16 cellular contexts compared by ENCODE assay signal in genomic region chr7:105647591-105647990, GRCh38.
DNase-seq lines count a peak whose midpoint lies in the region; TF ChIP-seq lines count a peak whose summit lies in the region.
"Had no signal": no experiment of that assay in that cellular context is flagged by ENCODE, and none has a peak within 500 bp of the region (broad histone marks: within the 10 kb centered on the region; RNA-seq: fewer than 3 reads in every experiment).

No MANE protein-coding gene starts in this region.

- no peak overlapping the region for H3K9ac ChIP-seq in mammary epithelial cell (ENCODE audit: insufficient read depth, low read length)

- peak overlapping the region; percentile 68 for H3K27ac ChIP-seq in 22Rv1
- no peak overlapping the region for H3K27ac ChIP-seq in mammary epithelial cell (ENCODE audit: insufficient read depth, low read depth, low read length)
- H3K27ac ChIP-seq: esophagus squamous epithelium, ovary had no signal

- H3K4me1 Mint-ChIP-seq in Calu3 (ENCODE audit: low read depth, unreplicated experiment), result peaks cover 31% of the 10 kb centered on the region

- in situ Hi-C loops in mammary epithelial cell (cut with MboI; ENCODE audit: low sequenced_read_pairs in 2 of 2), result no loop called here

- peaks cover 7% of the 10 kb centered on the region for H3K4me1 ChIP-seq in mammary epithelial cell (ENCODE audit: insufficient read depth, low read length)

- H3K27me3 Mint-ChIP-seq in Calu3 (ENCODE audit: unreplicated experiment), result no peaks in the 10 kb centered on the region
- H3K27me3 Mint-ChIP-seq: stimulated activated naive CD8-positive, alpha-beta T cell treated with anti-CD3 and anti-CD28 coated beads, Interleukin-15, Interleukin-2, amounts not matched to agents 100 ng/mL and 50 ng/mL, for 24 hours had no signal

- intact Hi-C loops in Calu3 (cut with micrococcal nuclease; ENCODE audit: unreplicated experiment), result no loop called here
- intact Hi-C loops in mammary epithelial cell (cut with micrococcal nuclease), result no loop called here

- no peak overlapping the region for H3K4me3 Mint-ChIP-seq in Calu3 (ENCODE audit: low read depth, unreplicated experiment)
- H3K4me3 Mint-ChIP-seq: H9; stimulated activated naive CD8-positive, alpha-beta T cell treated with anti-CD3 and anti-CD28 coated beads, Interleukin-15, Interleukin-2, amounts not matched to agents 100 ng/mL and 50 ng/mL, for 24 hours had no signal

- H3K36me3 Mint-ChIP-seq in Calu3 (ENCODE audit: insufficient read depth, unreplicated experiment), result peaks cover 5% of the 10 kb centered on the region

- CTCF ChIA-PET in Calu3 (lab: Charles Lee) (interaction anchor here (0.6 kb wide), 1 partner anchor 741 kb away, joined by 4 read pairs; no protein-coding TSS in a partner anchor), mammary epithelial cell (lab: Charles Lee; ENCODE audit: low non-redundant PET) (no interaction called here)

- no peak overlapping the region for H2AFZ ChIP-seq in mammary epithelial cell (ENCODE audit: low read depth, low read length)

- TF ChIP-seq CTCF in 22Rv1 (IDR thresholded peaks at IDR 0.05) (no peak), Calu3 (IDR thresholded peaks at IDR 0.05; ENCODE audit: unreplicated experiment) (no peak), mammary epithelial cell (conservative IDR thresholded peaks at IDR 0.05 in 1 of 2, IDR thresholded peaks at IDR 0.05 in 1 of 2; ENCODE audit: extremely low read depth in 1 of 2, insufficient read depth in 1 of 2, low read depth in 1 of 2, low read length in 2 of 2) (no peak)

- dilution Hi-C loops in mammary epithelial cell (cut with HindIII; ENCODE audit: low sequenced_read_pairs), result no loop called here

- BruUV-seq in Calu3 (replicated peaks; lab: Mats Ljungman, UMichigan), result no TSS peak
- BruUV-seq in mammary epithelial cell (replicated peaks; lab: Mats Ljungman, UMichigan), result no TSS peak

- no peaks in the 10 kb centered on the region for H3K27me3 ChIP-seq in mammary epithelial cell (ENCODE audit: insufficient read depth, low read length)
- H3K27me3 ChIP-seq: esophagus squamous epithelium, ovary had no signal

- peak; percentile 12 for DNase-seq in Calu3
- DNase-seq in NCI-H2029 (lab: John Stamatoyannopoulos, UW), result peak; percentile 71
- peak; percentile 46 for DNase-seq in SW480 (ENCODE audit: low spot score)
- no peak for DNase-seq in AML-193 (lab: John Stamatoyannopoulos, UW)
- no peak for DNase-seq in T-helper 2 cell
- no peak for DNase-seq in inferior parietal cortex (ENCODE audit: extremely low spot score)
- DNase-seq in mammary epithelial cell, result no peak
- DNase-seq: activated gamma-delta T cell treated with Interleukin-2 at 50 U/mL for 16 hours, esophagus squamous epithelium, H9, IMR-90, NCI-H1694, ovary, small intestine had no signal

- WGBS in mammary epithelial cell (ENCODE audit: low coverage, missing lambda C conversion rate), result 99% methylated on average over 7 of the region's 7 CpGs

- H3K36me3 ChIP-seq in mammary epithelial cell (ENCODE audit: insufficient read depth, low read length), result no peaks in the 10 kb centered on the region
- H3K36me3 ChIP-seq: ovary had no signal

- no peaks in the 10 kb centered on the region for H3K79me2 ChIP-seq in mammary epithelial cell (ENCODE audit: insufficient read depth, low read length)

- H3K27ac Mint-ChIP-seq in Calu3 (ENCODE audit: unreplicated experiment), result no peak overlapping the region
- H3K27ac Mint-ChIP-seq: stimulated activated naive CD8-positive, alpha-beta T cell treated with anti-CD3 and anti-CD28 coated beads, Interleukin-15, Interleukin-2, amounts not matched to agents 100 ng/mL and 50 ng/mL, for 24 hours had no signal

- H3K4me2 ChIP-seq in mammary epithelial cell (ENCODE audit: insufficient read depth, low read depth, low read length), result no peak overlapping the region

- no peak overlapping the region for H3K4me3 ChIP-seq in mammary epithelial cell (replicated peaks in 1 of 3; ENCODE audit: insufficient read depth in 1 of 3, low read depth in 2 of 3, low read length in 3 of 3)
- H3K4me3 ChIP-seq: esophagus squamous epithelium, ovary had no signal

- H3K9me3 ChIP-seq in mammary epithelial cell (replicated peaks; ENCODE audit: insufficient read depth, low read length), result no peaks in the 10 kb centered on the region
- H3K9me3 ChIP-seq: esophagus squamous epithelium, ovary had no signal

- no peaks in the 10 kb centered on the region for H3K9me3 Mint-ChIP-seq in Calu3 (ENCODE audit: low read depth, unreplicated experiment)
- H3K9me3 Mint-ChIP-seq: H9; stimulated activated naive CD8-positive, alpha-beta T cell treated with anti-CD3 and anti-CD28 coated beads, Interleukin-15, Interleukin-2, amounts not matched to agents 100 ng/mL and 50 ng/mL, for 24 hours had no signal

- H4K20me1 ChIP-seq in mammary epithelial cell (ENCODE audit: insufficient read depth, low read length), result no peaks in the 10 kb centered on the region

Comparison
In these comparisons a context has a peak if more than half of its experiments do, and no peak if none do; other contexts are left out.
1. DNase-seq: peak in Calu3 (single experiment), NCI-H2029 (single experiment) and SW480 (single experiment); none in AML-193 (0 of 2), T-helper 2 cell (0 of 5), inferior parietal cortex (single experiment) and mammary epithelial cell (single experiment).